ENCODE assay signal across 12 cellular contexts in the genomic region with DNA sequence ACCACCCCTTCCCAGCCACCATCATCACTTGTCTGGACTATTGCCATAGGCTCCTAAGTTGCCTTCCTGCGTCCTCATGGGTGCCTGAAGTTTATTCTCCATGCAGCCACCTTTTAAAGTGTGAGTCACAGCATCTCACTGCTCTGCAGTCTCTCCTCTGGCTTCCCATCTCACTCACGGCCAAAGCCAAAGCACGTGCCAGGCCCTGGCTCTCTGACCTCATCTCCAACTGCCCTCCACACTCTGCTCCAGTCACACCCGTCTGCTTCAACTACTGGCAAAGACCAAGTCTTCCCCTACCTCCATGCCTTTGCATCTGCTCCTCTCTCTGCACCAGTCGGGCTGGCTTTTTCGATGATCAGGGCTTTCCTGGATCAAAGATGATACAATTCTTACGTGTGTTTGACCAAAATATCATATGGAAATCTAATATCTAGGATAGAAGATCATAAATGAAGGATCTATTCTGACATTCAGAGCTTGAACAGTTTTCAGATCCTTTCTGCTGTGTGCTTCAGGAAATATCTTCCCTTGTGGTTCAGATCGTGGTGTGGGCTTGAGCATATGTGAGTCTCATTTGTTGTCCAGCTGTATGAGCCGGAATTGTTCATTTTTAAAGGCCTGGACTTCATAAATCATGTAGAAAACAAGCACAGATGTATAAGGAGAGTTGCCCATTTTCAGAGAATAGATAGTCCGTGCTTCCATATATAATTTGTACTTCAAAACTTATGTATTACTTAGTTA.
A peak's percentile ranks its signal among the peaks of the same experiment; 100 is the strongest.
DNase-seq lines count a peak whose midpoint lies in the region; ATAC-seq and TF ChIP-seq lines count a peak whose summit lies in the region.
"Had no signal": no experiment of that assay in that cellular context is flagged by ENCODE, and none has a peak within 500 bp of the region (broad histone marks: within the 10 kb centered on the region; RNA-seq: fewer than 3 reads in every experiment).

No MANE protein-coding gene starts in this region.

- H3K27me3 ChIP-seq in IMR-90 (ENCODE audit: control insufficient read depth, insufficient read depth, low read length): no peaks in the 10 kb centered on the region
- no peaks in the 10 kb centered on the region for H3K27me3 ChIP-seq in lung (ENCODE audit: control insufficient read depth, insufficient read depth)
- H3K27me3 ChIP-seq in WERI-Rb-1 (ENCODE audit: insufficient read depth, low read depth, severe bottlenecking): no peaks in the 10 kb centered on the region
- H3K27me3 ChIP-seq: dorsolateral prefrontal cortex had no signal

- no peaks in the 10 kb centered on the region; the same call in 1 of the 2 replicates for H3K9me1 ChIP-seq in IMR-90 (ENCODE audit: insufficient read depth, low read length)

- H3K4me2 ChIP-seq in IMR-90 (ENCODE audit: low read depth, low read length): no peak overlapping the region

- H4K91ac ChIP-seq in IMR-90 (ENCODE audit: insufficient read depth, low read depth, low read length): no peak overlapping the region

- no peak overlapping the region for H3K56ac ChIP-seq in IMR-90 (ENCODE audit: extremely low read depth, insufficient read depth, low read length)

- H3K23ac ChIP-seq in IMR-90 (ENCODE audit: low read depth, low read length): no peak overlapping the region

- H2BK15ac ChIP-seq in IMR-90 (ENCODE audit: low read depth, low read length): no peak overlapping the region

- dilution Hi-C loops in IMR-90 (cut with HindIII; ENCODE audit: low sequenced_read_pairs, unreplicated experiment): no loop called here

- peaks cover 3% of the 10 kb centered on the region for H3K9me3 ChIP-seq in IMR-90 (ENCODE audit: control insufficient read depth, insufficient read depth, low read length)
- no peaks in the 10 kb centered on the region for H3K9me3 ChIP-seq in lung (ENCODE audit: control insufficient read depth in 2 of 2, insufficient read depth in 1 of 2, low read length in 1 of 2)
- H3K9me3 ChIP-seq in WERI-Rb-1 (ENCODE audit: severe bottlenecking): peaks cover 8% of the 10 kb centered on the region

- H3K79me1 ChIP-seq in IMR-90 (ENCODE audit: low read depth in 1 of 2, low read length in 2 of 2): peaks cover 4 to 7% of the 10 kb centered on the region in 2 experiments; a peak in 2 of 4 replicates

- H4K8ac ChIP-seq in IMR-90 (ENCODE audit: low read depth in 2 of 2, low read length in 2 of 2): no peak overlapping the region

- POLR2A ChIA-PET in IMR-90 (lab: Charles Lee; ENCODE audit: unreplicated experiment): no interaction called here

- H4K20me1 ChIP-seq in IMR-90 (ENCODE audit: insufficient read depth, low read length): peaks cover 3% of the 10 kb centered on the region; the same call in 1 of the 2 replicates

- no peak overlapping the region for H4K5ac ChIP-seq in IMR-90 (ENCODE audit: low read depth, low read length)

- TF ChIP-seq CTCF in IMR-90 (conservative IDR thresholded peaks at IDR 0.05; ENCODE audit: low read depth, low read length): no peak
- TF ChIP-seq CTCF in lung (IDR thresholded peaks at IDR 0.05; ENCODE audit: control extremely low read depth, extremely low read depth): no peak
- no peak for TF ChIP-seq CTCF in WERI-Rb-1 (IDR thresholded peaks at IDR 0.05; ENCODE audit: low read depth, low read length)

- no peak overlapping the region for H3K27ac ChIP-seq in IMR-90 (ENCODE audit: insufficient read depth, low read length)
- peak overlapping the region in 1 of 2 donors; percentile 63 for H3K27ac ChIP-seq in lung (ENCODE audit: low read depth in 1 of 2, low read length in 1 of 2)
- H3K27ac ChIP-seq in WERI-Rb-1: no peak overlapping the region
- H3K27ac ChIP-seq: VCaP had no signal

- no peak overlapping the region for H2BK5ac ChIP-seq in IMR-90 (ENCODE audit: low read depth, low read length, poor library complexity, severe bottlenecking)

- no peak overlapping the region for H2AK5ac ChIP-seq in IMR-90 (ENCODE audit: low read depth, low read length)

- no TSS peak for BruUV-seq in IMR-90 (replicated peaks; lab: Mats Ljungman, UMichigan)

- CTCF ChIA-PET in IMR-90 (lab: Yijun Ruan, JAX): no interaction called here

- H3K14ac ChIP-seq in IMR-90 (replicated peaks; ENCODE audit: low read depth, low read length): no peak overlapping the region

- no peak for TF ChIP-seq POLR2A in IMR-90 (IDR thresholded peaks at IDR 0.05; ENCODE audit: low read depth, low read length)

- H3K4ac ChIP-seq in IMR-90 (ENCODE audit: low read depth, low read length): no peak overlapping the region

- no peak overlapping the region for H2BK20ac ChIP-seq in IMR-90 (ENCODE audit: low read depth, low read length)

- H3K4me3 ChIP-seq in IMR-90 (ENCODE audit: insufficient read depth, low read depth, low read length): no peak overlapping the region
- H3K4me3 ChIP-seq in lung: no peak overlapping the region
- no peak overlapping the region for H3K4me3 ChIP-seq in WERI-Rb-1 (ENCODE audit: low read depth, low read length)

- intact Hi-C loops in IMR-90 (cut with micrococcal nuclease): no loop called here

- DNase-seq in IMR-90 (peak; percentile 63), dedifferentiated amniotic fluid mesenchymal stem cell (ENCODE audit: extremely low spot score) (peak; percentile 54), lung (ENCODE audit: low spot score) (peak; percentile 46), WERI-Rb-1 (no peak), NCI-H1436 (lab: John Stamatoyannopoulos, UW) (no peak), NCI-H1694 (lab: John Stamatoyannopoulos, UW) (no peak)
- DNase-seq: activated gamma-delta T cell, H7, NCI-H1092 had no signal

- no peak overlapping the region for H2AK9ac ChIP-seq in IMR-90 (replicated peaks; ENCODE audit: low read depth, low read length, poor library complexity)

- no peak overlapping the region for H2BK120ac ChIP-seq in IMR-90 (ENCODE audit: low read depth, low read length)

- no peak overlapping the region for H2AFZ ChIP-seq in IMR-90 (replicated peaks; ENCODE audit: low read length, poor library complexity)

- WGBS in IMR-90 (ENCODE audit: extremely low coverage in 2 of 2, insufficient read length in 1 of 2), 2 experiments: 80% methylated on average over 5 of the region's 10 CpGs; no CpG with 5 or more reads in 1 of the 2 experiments
- 56 to 68% methylated on average over 10 of the region's 10 CpGs for WGBS in lung, 2 donors

- H3K9ac ChIP-seq in IMR-90 (ENCODE audit: low read depth, low read length): no peak overlapping the region

- peaks cover 4% of the 10 kb centered on the region for H3K4me1 ChIP-seq in IMR-90 (ENCODE audit: control insufficient read depth, insufficient read depth, low read length)
- H3K4me1 ChIP-seq in lung (ENCODE audit: control insufficient read depth in 2 of 2, insufficient read depth in 2 of 2, low read length in 2 of 2): peaks cover 20 to 21% of the 10 kb centered on the region in 2 donors

- ATAC-seq in IMR-90 (ENCODE audit: low read depth) (peak; percentile 35), lung (ENCODE audit: insufficient read depth, low FRiP score) (no peak), GM21390 (IDR thresholded peaks at IDR 0.05; ENCODE audit: unreplicated experiment) (no peak)

- TF ChIP-seq RAD21 in IMR-90 (IDR thresholded peaks at IDR 0.05; ENCODE audit: low read length): no peak

- H3K36me3 ChIP-seq in IMR-90 (ENCODE audit: control insufficient read depth, insufficient read depth, low read length) (no peaks in the 10 kb centered on the region), lung (ENCODE audit: control insufficient read depth in 2 of 2, insufficient read depth in 2 of 2, low read length in 2 of 2) (no peaks in the 10 kb centered on the region), WERI-Rb-1 (no peaks in the 10 kb centered on the region)

- in situ Hi-C loops in IMR-90 (cut with MboI; ENCODE audit: low sequenced_read_pairs): no loop called here

- no peak overlapping the region for H3K18ac ChIP-seq in IMR-90 (ENCODE audit: low read depth, low read length)

TF ChIP-seq in IMR-90, 13 proteins besides CTCF, POLR2A, EP300 and RAD21:
- TF ChIP-seq RFX5 (IDR thresholded peaks at IDR 0.05; ENCODE audit: low read depth, low read length) (no peak), MXI1 (IDR thresholded peaks at IDR 0.05; ENCODE audit: borderline replicate concordance, low read depth, low read length) (no peak), MAZ (IDR thresholded peaks at IDR 0.05; ENCODE audit: borderline replicate concordance, low read depth, low read length) (no peak), BHLHE40 (IDR thresholded peaks at IDR 0.05; ENCODE audit: low read depth, low read length) (peak; percentile 92), NFE2L2 (IDR thresholded peaks at IDR 0.05; ENCODE audit: low read depth, low read length) (no peak), CEBPB (IDR thresholded peaks at IDR 0.05; ENCODE audit: low read depth, low read length) (no peak)
- TF ChIP-seq, protein P1, sequence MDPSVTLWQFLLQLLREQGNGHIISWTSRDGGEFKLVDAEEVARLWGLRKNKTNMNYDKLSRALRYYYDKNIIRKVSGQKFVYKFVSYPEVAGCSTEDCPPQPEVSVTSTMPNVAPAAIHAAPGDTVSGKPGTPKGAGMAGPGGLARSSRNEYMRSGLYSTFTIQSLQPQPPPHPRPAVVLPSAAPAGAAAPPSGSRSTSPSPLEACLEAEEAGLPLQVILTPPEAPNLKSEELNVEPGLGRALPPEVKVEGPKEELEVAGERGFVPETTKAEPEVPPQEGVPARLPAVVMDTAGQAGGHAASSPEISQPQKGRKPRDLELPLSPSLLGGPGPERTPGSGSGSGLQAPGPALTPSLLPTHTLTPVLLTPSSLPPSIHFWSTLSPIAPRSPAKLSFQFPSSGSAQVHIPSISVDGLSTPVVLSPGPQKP (IDR thresholded peaks at IDR 0.05; ENCODE audit: borderline replicate concordance, low read depth, low read length): no peak
- TF ChIP-seq, protein P2, sequence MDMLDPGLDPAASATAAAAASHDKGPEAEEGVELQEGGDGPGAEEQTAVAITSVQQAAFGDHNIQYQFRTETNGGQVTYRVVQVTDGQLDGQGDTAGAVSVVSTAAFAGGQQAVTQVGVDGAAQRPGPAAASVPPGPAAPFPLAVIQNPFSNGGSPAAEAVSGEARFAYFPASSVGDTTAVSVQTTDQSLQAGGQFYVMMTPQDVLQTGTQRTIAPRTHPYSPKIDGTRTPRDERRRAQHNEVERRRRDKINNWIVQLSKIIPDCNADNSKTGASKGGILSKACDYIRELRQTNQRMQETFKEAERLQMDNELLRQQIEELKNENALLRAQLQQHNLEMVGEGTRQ (IDR thresholded peaks at IDR 0.05; ENCODE audit: low read depth, low read length): peak; percentile 36; the same call in 1 of the 2 replicates

Comparison
In these comparisons a context has a peak if more than half of its experiments do, and no peak if none do; other contexts are left out.
1. DNase-seq: peak in IMR-90 (single experiment), dedifferentiated amniotic fluid mesenchymal stem cell (single experiment) and lung (single experiment); none in WERI-Rb-1 (single experiment), NCI-H1436 (single experiment) and NCI-H1694 (single experiment).